Comparison of ENCODE assay signal across 16 cellular contexts in genomic region chr2:156537147-156537546, GRCh38.
DNase-seq lines count a peak whose midpoint lies in the region; ATAC-seq and TF ChIP-seq lines count a peak whose summit lies in the region.
"Had no signal": no experiment of that assay in that cellular context is flagged by ENCODE, and none has a peak within 500 bp of the region (broad histone marks: within the 10 kb centered on the region; RNA-seq: fewer than 3 reads in every experiment).

No MANE protein-coding gene starts in this region.

- intact Hi-C loops in adrenal gland (cut with DNase I): no loop called here

- H3K4me1 ChIP-seq in adrenal gland (replicated peaks in 1 of 2): no peaks in the 10 kb centered on the region

- DNase-seq in BJ (ENCODE audit: low read depth) (peak; percentile 46), M059J (ENCODE audit: low read depth) (peak; percentile 61), dedifferentiated amniotic fluid mesenchymal stem cell (ENCODE audit: extremely low spot score) (peak; percentile 44), memory B cell (ENCODE audit: low spot score in 2 of 2) (no peak), adrenal gland (no peak), hippocampal formation (lab: John Stamatoyannopoulos, UW) (no peak), SIG-M5 treated with dmso at 0.1 percent for 504 hours (lab: John Stamatoyannopoulos, UW; ENCODE audit: unreplicated experiment) (no peak)
- DNase-seq: activated gamma-delta T cell, KBM-7, NCI-H2081, occipital lobe, T-helper 1 cell had no signal

- no peaks in the 10 kb centered on the region for H3K9me3 ChIP-seq in adrenal gland (replicated peaks in 1 of 3)

- H3K4me3 ChIP-seq in BJ (ENCODE audit: low read depth, low read length) (no peak overlapping the region), adrenal gland (no peak overlapping the region)
- H3K4me3 ChIP-seq: hepatocyte had no signal

- peak overlapping the region; percentile 87 for H3K27ac Mint-ChIP-seq in memory B cell
- H3K27ac Mint-ChIP-seq: dendritic cell treated with granulocyte-macrophage colony-stimulating factor and Interleukin-4, amounts not matched to agents 40 ng/mL and 50 ng/mL, for 4 days had no signal

- no peaks in the 10 kb centered on the region for H3K36me3 ChIP-seq in BJ (ENCODE audit: control insufficient read depth, insufficient read depth, low read length)
- H3K36me3 ChIP-seq in adrenal gland (replicated peaks in 1 of 2): no peaks in the 10 kb centered on the region

- ATAC-seq in memory B cell (ENCODE audit: low read depth) (no peak), HG02981 (IDR thresholded peaks at IDR 0.05; ENCODE audit: unreplicated experiment) (no peak)

- H3K27me3 ChIP-seq in BJ (ENCODE audit: control insufficient read depth, insufficient read depth, low read length): no peaks in the 10 kb centered on the region
- H3K27me3 ChIP-seq in adrenal gland: no peaks in the 10 kb centered on the region
- H3K27me3 ChIP-seq: hepatocyte had no signal

- POLR2A ChIA-PET in BJ (lab: Charles Lee): no interaction called here

- H3K27me3 Mint-ChIP-seq in memory B cell: no peaks in the 10 kb centered on the region
- H3K27me3 Mint-ChIP-seq: dendritic cell treated with granulocyte-macrophage colony-stimulating factor and Interleukin-4, amounts not matched to agents 40 ng/mL and 50 ng/mL, for 4 days had no signal

- no peak for TF ChIP-seq CTCF in BJ (IDR thresholded peaks at IDR 0.05; ENCODE audit: insufficient read depth, low read depth, low read length)
- TF ChIP-seq CTCF in adrenal gland (IDR thresholded peaks at IDR 0.05): no peak

- peaks cover 10% of the 10 kb centered on the region for H3K36me3 Mint-ChIP-seq in memory B cell

- H3K4me1 Mint-ChIP-seq in memory B cell: peaks cover 27% of the 10 kb centered on the region

- 76 to 87% (median 84%) methylated on average over 4 of the region's 4 CpGs for WGBS in adrenal gland, 4 donors

- H3K4me3 Mint-ChIP-seq in memory B cell: peak overlapping the region; percentile 9
- H3K4me3 Mint-ChIP-seq: dendritic cell treated with granulocyte-macrophage colony-stimulating factor and Interleukin-4, amounts not matched to agents 40 ng/mL and 50 ng/mL, for 4 days had no signal

- no peak for TF ChIP-seq POLR2A in adrenal gland (IDR thresholded peaks at IDR 0.05)

- CTCF ChIA-PET in BJ (lab: Yijun Ruan, JAX): no interaction called here

- H3K9me3 Mint-ChIP-seq in memory B cell: peaks cover 1% of the 10 kb centered on the region
- H3K9me3 Mint-ChIP-seq: dendritic cell treated with granulocyte-macrophage colony-stimulating factor and Interleukin-4, amounts not matched to agents 40 ng/mL and 50 ng/mL, for 4 days had no signal

- no peak overlapping the region for H3K27ac ChIP-seq in adrenal gland
- H3K27ac ChIP-seq: C4-2B, hepatocyte had no signal

Comparison
In these comparisons a context has a peak if more than half of its experiments do, and no peak if none do; other contexts are left out.
1. DNase-seq: peak in BJ (single experiment), M059J (single experiment) and dedifferentiated amniotic fluid mesenchymal stem cell (single experiment); none in memory B cell (0 of 2), adrenal gland (0 of 7), hippocampal formation (0 of 2) and SIG-M5 treated with dmso at 0.1 percent for 504 hours (single experiment).